Comparison of ENCODE assay signal across 8 cellular contexts in genomic region chr4:138494931-138495330, GRCh38.
DNase-seq lines count a peak whose midpoint lies in the region; ATAC-seq and TF ChIP-seq lines count a peak whose summit lies in the region.

No MANE protein-coding gene starts in this region.

- ATAC-seq in GM18505 (IDR thresholded peaks at IDR 0.05; ENCODE audit: unreplicated experiment) = peak; percentile 68
- ATAC-seq in GM18520 (IDR thresholded peaks at IDR 0.05; ENCODE audit: unreplicated experiment) = no peak
- ATAC-seq in GM19023 (IDR thresholded peaks at IDR 0.05; ENCODE audit: unreplicated experiment) = no peak

- DNase-seq in AG09319 (ENCODE audit: extremely low read depth, low read depth) (peak; percentile 49), NCI-H510A (lab: John Stamatoyannopoulos, UW) (peak; percentile 19), epithelial cell of esophagus (ENCODE audit: low read depth) (peak; percentile 30), adrenal gland (no peak)
- DNase-seq in activated T-helper 2 cell treated with anti-CD3 and anti-CD28 coated beads, Interferon-gamma antibody, Interleukin-2, Interleukin-4, amounts not matched to agents 10 μg/mL and 5 μg/mL and 100 μg/mL, durations not matched to agents 14 hours and 24 hours and 36 hours (ENCODE audit: low spot score) = no peak

- H3K27ac Mint-ChIP-seq in activated T-helper 2 cell treated with anti-CD3 and anti-CD28 coated beads, Interferon-gamma antibody, Interleukin-2, Interleukin-4, amounts not matched to agents 10 μg/mL and 5 μg/mL and 100 μg/mL, durations not matched to agents 14 hours and 24 hours and 36 hours = no peak overlapping the region

- H3K4me3 ChIP-seq in epithelial cell of esophagus (ENCODE audit: low read length) (no peak overlapping the region), adrenal gland (no peak overlapping the region)

- H3K4me1 Mint-ChIP-seq in activated T-helper 2 cell treated with anti-CD3 and anti-CD28 coated beads, Interferon-gamma antibody, Interleukin-2, Interleukin-4, amounts not matched to agents 10 μg/mL and 5 μg/mL and 100 μg/mL, durations not matched to agents 14 hours and 24 hours and 36 hours (ENCODE audit: low read depth) = no peaks in the 10 kb centered on the region

- H3K27me3 Mint-ChIP-seq in activated T-helper 2 cell treated with anti-CD3 and anti-CD28 coated beads, Interferon-gamma antibody, Interleukin-2, Interleukin-4, amounts not matched to agents 10 μg/mL and 5 μg/mL and 100 μg/mL, durations not matched to agents 14 hours and 24 hours and 36 hours (ENCODE audit: low read depth) = no peaks in the 10 kb centered on the region

- WGBS in adrenal gland, 4 donors = 46 to 62% (median 51%) methylated on average over 4 of the region's 4 CpGs

- peak; percentile 46 for TF ChIP-seq CTCF in AG09319 (IDR thresholded peaks at IDR 0.05; ENCODE audit: low read depth, low read length)
- TF ChIP-seq CTCF in epithelial cell of esophagus (IDR thresholded peaks at IDR 0.05; ENCODE audit: insufficient read depth, low read depth, low read length, missing control alignments) = peak; percentile 15
- TF ChIP-seq CTCF in adrenal gland (IDR thresholded peaks at IDR 0.05) = no peak

- H3K27me3 ChIP-seq in adrenal gland = no peaks in the 10 kb centered on the region

- no peaks in the 10 kb centered on the region for H3K36me3 ChIP-seq in adrenal gland (replicated peaks in 1 of 2)

- no peak overlapping the region for H3K4me3 Mint-ChIP-seq in activated T-helper 2 cell treated with anti-CD3 and anti-CD28 coated beads, Interferon-gamma antibody, Interleukin-2, Interleukin-4, amounts not matched to agents 10 μg/mL and 5 μg/mL and 100 μg/mL, durations not matched to agents 14 hours and 24 hours and 36 hours (ENCODE audit: low read depth)

- no peaks in the 10 kb centered on the region for H3K9me3 ChIP-seq in adrenal gland (replicated peaks in 1 of 3)

- H3K9me3 Mint-ChIP-seq in activated T-helper 2 cell treated with anti-CD3 and anti-CD28 coated beads, Interferon-gamma antibody, Interleukin-2, Interleukin-4, amounts not matched to agents 10 μg/mL and 5 μg/mL and 100 μg/mL, durations not matched to agents 14 hours and 24 hours and 36 hours = no peaks in the 10 kb centered on the region

- TF ChIP-seq POLR2A in GM18505 (IDR thresholded peaks at IDR 0.05; ENCODE audit: borderline replicate concordance, extremely low read depth, insufficient read depth, insufficient read length) (no peak), adrenal gland (IDR thresholded peaks at IDR 0.05) (no peak)

- no peak overlapping the region for H3K27ac ChIP-seq in adrenal gland

- intact Hi-C loops in activated T-helper 2 cell treated with anti-CD3 and anti-CD28 coated beads, Interferon-gamma antibody, Interleukin-2, Interleukin-4, amounts not matched to agents 10 μg/mL and 5 μg/mL and 100 μg/mL, durations not matched to agents 14 hours and 24 hours and 36 hours (cut with micrococcal nuclease) = no loop called here
- intact Hi-C loops in adrenal gland (cut with DNase I) = no loop called here

- H3K4me1 ChIP-seq in adrenal gland (replicated peaks in 1 of 2) = no peaks in the 10 kb centered on the region

- H3K36me3 Mint-ChIP-seq in activated T-helper 2 cell treated with anti-CD3 and anti-CD28 coated beads, Interferon-gamma antibody, Interleukin-2, Interleukin-4, amounts not matched to agents 10 μg/mL and 5 μg/mL and 100 μg/mL, durations not matched to agents 14 hours and 24 hours and 36 hours (ENCODE audit: low read depth) = no peaks in the 10 kb centered on the region

Comparison
In these comparisons a context has a peak if more than half of its experiments do, and no peak if none do; other contexts are left out.
1. DNase-seq: peak in AG09319 (single experiment), NCI-H510A (single experiment) and epithelial cell of esophagus (single experiment); none in activated T-helper 2 cell treated with anti-CD3 and anti-CD28 coated beads, Interferon-gamma antibody, Interleukin-2, Interleukin-4, amounts not matched to agents 10 μg/mL and 5 μg/mL and 100 μg/mL, durations not matched to agents 14 hours and 24 hours and 36 hours (single experiment) and adrenal gland (0 of 7).
2. CTCF ChIP-seq: peak in AG09319 (single experiment) and epithelial cell of esophagus (single experiment); none in adrenal gland (0 of 6).